In genomic region chr20:9723501-9723900, GRCh38 we compare ENCODE assay signal across 19 cellular contexts.
"Had no signal": no experiment of that assay in that cellular context is flagged by ENCODE, and none has a peak within 500 bp of the region (broad histone marks: within the 10 kb centered on the region; RNA-seq: fewer than 3 reads in every experiment).

No MANE protein-coding gene starts in this region.

- H3K36me3 ChIP-seq: colonic mucosa, esophagus muscularis mucosa, gastrocnemius medialis, heart right ventricle, left lung, lower lobe of right lung had no signal

- H3K4me1 ChIP-seq: colonic mucosa, esophagus muscularis mucosa, gastrocnemius medialis, heart right ventricle, left lung, lower lobe of right lung had no signal

- H3K9me3 ChIP-seq: colonic mucosa, esophagus muscularis mucosa, gastrocnemius medialis, heart right ventricle, lower lobe of right lung, mucosa of descending colon had no signal

- H3K27me3 ChIP-seq: colonic mucosa, esophagus muscularis mucosa, gastrocnemius medialis, heart right ventricle, left lung had no signal

- H3K27ac ChIP-seq: colonic mucosa, esophagus muscularis mucosa, gastrocnemius medialis, heart right ventricle, left lung, lower lobe of right lung had no signal

- DNase-seq: colonic mucosa; cortex of kidney; effector CD4-positive, alpha-beta T cell; effector memory CD4-positive, alpha-beta T cell; foreskin melanocyte; gastrocnemius medialis; glutamatergic neuron; head of caudate nucleus; heart right ventricle; hippocampal formation; left cardiac atrium; left lung; left ventricle myocardium superior; lower lobe of right lung; mesenchymal stem cell; mucosa of descending colon; naive B cell; naive thymus-derived CD8-positive, alpha-beta T cell had no signal

- H3K4me3 ChIP-seq: colonic mucosa, esophagus muscularis mucosa, gastrocnemius medialis, heart right ventricle, left lung, lower lobe of right lung, mucosa of descending colon had no signal
